Comparison of ENCODE assay signal across 9 cellular contexts in the genomic region with DNA sequence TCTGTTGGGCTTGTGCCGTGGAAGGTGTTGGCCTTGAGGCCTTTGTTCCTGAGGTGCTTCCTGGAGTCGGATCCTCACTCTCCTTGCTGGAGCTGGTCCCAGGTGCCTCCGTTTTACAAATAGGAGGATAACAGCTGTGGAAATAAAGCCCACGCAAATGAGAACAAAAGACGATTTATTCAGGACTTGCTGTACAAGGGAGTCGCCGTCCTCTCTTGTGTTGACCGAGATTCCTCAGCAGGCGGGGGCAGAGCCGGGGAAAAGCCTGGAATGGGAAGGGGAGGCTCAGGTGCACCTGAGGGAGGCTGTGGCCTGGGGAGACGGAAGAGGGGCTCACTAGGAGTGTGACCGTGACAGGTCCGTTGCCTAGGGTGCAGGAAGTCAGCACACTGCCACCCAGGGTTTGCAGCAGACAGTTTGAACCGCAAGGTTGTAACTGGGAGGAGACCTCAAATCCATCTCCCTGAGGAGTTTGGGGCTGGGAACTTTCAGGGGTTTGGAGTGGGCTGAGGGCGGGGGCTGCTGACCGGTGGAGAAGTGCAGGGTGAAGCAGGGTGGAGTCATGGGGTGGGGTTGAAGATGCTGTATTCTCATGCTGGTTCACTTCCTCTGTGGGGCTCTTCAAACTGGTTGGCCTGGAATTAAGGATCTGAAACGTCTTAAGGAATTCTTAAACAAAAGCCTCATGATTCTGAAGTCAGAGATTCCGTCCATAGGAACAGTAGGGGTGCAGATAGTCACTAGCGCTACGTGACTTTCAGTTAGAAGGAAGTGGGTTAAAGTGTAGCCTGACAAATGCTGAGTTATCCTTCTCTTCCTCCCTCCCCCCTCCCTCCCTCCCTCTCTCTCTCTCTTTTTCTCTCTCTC. TPM values are rescaled to one million over a fixed set of nuclear protein-coding genes. Genes with fewer than 3 reads are reported as not detected.
DNase-seq lines count a peak whose midpoint lies in the region; ATAC-seq and TF ChIP-seq lines count a peak whose summit lies in the region.
"Had no signal": no experiment of that assay in that cellular context is flagged by ENCODE, and none has a peak within 500 bp of the region (broad histone marks: within the 10 kb centered on the region; RNA-seq: fewer than 3 reads in every experiment).

No MANE protein-coding gene starts in this region.

- H3K27me3 ChIP-seq in A673 (replicated peaks; ENCODE audit: insufficient read depth, low read depth, low read length, poor library complexity) (no peaks in the 10 kb centered on the region), H9 (ENCODE audit: insufficient read depth, low read length) (no peaks in the 10 kb centered on the region), hepatocyte (no peaks in the 10 kb centered on the region)

- H3K36me3 ChIP-seq in A673 (ENCODE audit: insufficient read depth, low read length, poor library complexity, severe bottlenecking) = peaks cover 9% of the 10 kb centered on the region
- H3K36me3 ChIP-seq in hepatocyte (replicated peaks; ENCODE audit: insufficient read depth, low read depth) = no peaks in the 10 kb centered on the region

- H3K79me2 ChIP-seq in H9 (ENCODE audit: insufficient read depth, low read length) (no peaks in the 10 kb centered on the region; the same call in 1 of the 2 replicates), hepatocyte (peaks cover 23% of the 10 kb centered on the region)

- TF ChIP-seq CTCF in A673 (conservative IDR thresholded peaks at IDR 0.05; ENCODE audit: low read depth, low read length) (no peak), H9 (conservative IDR thresholded peaks at IDR 0.05) (no peak), hepatocyte (IDR thresholded peaks at IDR 0.05; ENCODE audit: poor library complexity) (no peak)

- POLR2A ChIA-PET in A673 (lab: Charles Lee; ENCODE audit: low non-redundant PET) = no interaction called here

- no peak overlapping the region for H3K4ac ChIP-seq in H9 (ENCODE audit: low read depth, low read length)

- no peak overlapping the region for H2BK12ac ChIP-seq in H9 (ENCODE audit: insufficient read length, low read depth, low read length)

- intact Hi-C loops in A673 (cut with micrococcal nuclease; ENCODE audit: unreplicated experiment) = no loop called here

- H3K14ac ChIP-seq in H9 (ENCODE audit: insufficient read depth, low read length) = no peak overlapping the region

- no peak overlapping the region for H3K9ac ChIP-seq in H9 (ENCODE audit: extremely low read depth, insufficient read length, low read length)

- H2BK120ac ChIP-seq in H9 (ENCODE audit: low read depth, low read length, poor library complexity, severe bottlenecking) = no peak overlapping the region

- H3K4me2 ChIP-seq in H9 (ENCODE audit: insufficient read depth, insufficient read length, low read length) = no peak overlapping the region
- no peak overlapping the region for H3K4me2 ChIP-seq in hepatocyte

- DNase-seq in A673 (ENCODE audit: low spot score) (no peak), H9 (no peak), UCSD-AML1 (lab: John Stamatoyannopoulos, UW; ENCODE audit: unreplicated experiment) (peak; percentile 24), hepatocyte (ENCODE audit: low spot score) (no peak), kidney glomerular epithelial cell (lab: John Stamatoyannopoulos, UW) (no peak), DMS114 treated with DMSO at 0.1 percent for 48 hours (lab: John Stamatoyannopoulos, UW; ENCODE audit: unreplicated experiment) (no peak)

- CTCF ChIA-PET in A673 (lab: Charles Lee) = no interaction called here

- no peak overlapping the region for H4K91ac ChIP-seq in H9 (ENCODE audit: insufficient read length, low read depth, low read length)

- H3K9me3 Mint-ChIP-seq in H9 = no peaks in the 10 kb centered on the region; a peak in 1 of 5 replicates

- H4K20me1 ChIP-seq in H9 (ENCODE audit: control insufficient read depth, insufficient read depth, insufficient read length) (no peaks in the 10 kb centered on the region), hepatocyte (ENCODE audit: insufficient read depth, poor library complexity, severe bottlenecking) (peaks cover 14% of the 10 kb centered on the region)

- H3K27ac ChIP-seq in A673 (ENCODE audit: low read depth, low read length, poor library complexity, severe bottlenecking) (peak overlapping the region; percentile 23), H9 (ENCODE audit: insufficient read length, low read depth, low read length) (no peak overlapping the region), hepatocyte (peak overlapping the region; percentile 16)

- ATAC-seq in HG03354 (IDR thresholded peaks at IDR 0.05; ENCODE audit: poor library complexity, severe bottlenecking, unreplicated experiment) (no peak), GM19452 (IDR thresholded peaks at IDR 0.05; ENCODE audit: unreplicated experiment) (no peak)

- peaks cover 1% of the 10 kb centered on the region for H3K27me3 Mint-ChIP-seq in H9 (ENCODE audit: low read depth)

- no peak overlapping the region for H3T11ph ChIP-seq in H9 (ENCODE audit: low read length)

- H2BK15ac ChIP-seq in H9 (ENCODE audit: low read depth, low read length) = no peak overlapping the region

- H2AFZ ChIP-seq in H9 (ENCODE audit: low read length) = no peak overlapping the region
- no peak overlapping the region for H2AFZ ChIP-seq in hepatocyte

- no peaks in the 10 kb centered on the region for H3K23me2 ChIP-seq in H9 (ENCODE audit: insufficient read length, low read depth, low read length, poor library complexity, severe bottlenecking)

- no peak overlapping the region for H4K8ac ChIP-seq in H9 (replicated peaks; ENCODE audit: insufficient read length, low read depth, low read length)

- no peak overlapping the region for H4K5ac ChIP-seq in H9 (ENCODE audit: insufficient read length, low read depth, low read length)

- H3K18ac ChIP-seq in H9 (ENCODE audit: insufficient read length, low read depth, low read length) = no peak overlapping the region

- no TSS peak for BruUV-seq in A673 (replicated peaks; lab: Mats Ljungman, UMichigan)

- peaks cover 23 to 29% of the 10 kb centered on the region in 2 experiments for H3K4me1 Mint-ChIP-seq in H9

- H2BK5ac ChIP-seq in H9 (ENCODE audit: insufficient read length, low read length) = no peak overlapping the region

- H2BK20ac ChIP-seq in H9 (ENCODE audit: low read depth, low read length, poor library complexity, severe bottlenecking) = no peak overlapping the region

- no CpG with 5 or more reads among the region's 20 CpGs for WGBS in H9 (ENCODE audit: extremely low coverage, insufficient read length, low lambda C conversion rate)
- 63% methylated on average over 20 of the region's 20 CpGs for WGBS in hepatocyte (ENCODE audit: low lambda C conversion rate, missing lambda C conversion rate)

- H3K36me3 Mint-ChIP-seq in H9 (ENCODE audit: insufficient read depth in 1 of 3, low read depth in 3 of 3) = peaks cover 5 to 11% (median 10%) of the 10 kb centered on the region in 3 experiments; a peak in 6 of 7 replicates

- H3K23ac ChIP-seq in H9 (ENCODE audit: insufficient read length, low read depth, low read length) = no peak overlapping the region

- no peaks in the 10 kb centered on the region for H3K79me1 ChIP-seq in H9 (ENCODE audit: insufficient read depth, low read depth, low read length, poor library complexity, severe bottlenecking)

- no peaks in the 10 kb centered on the region for H3K9me3 ChIP-seq in A673 (ENCODE audit: low read depth, low read length, poor library complexity, severe bottlenecking)
- no peaks in the 10 kb centered on the region for H3K9me3 ChIP-seq in H9 (ENCODE audit: control insufficient read depth, low read depth, low read length)
- H3K9me3 ChIP-seq in hepatocyte (ENCODE audit: low read depth) = no peaks in the 10 kb centered on the region

- H3K4me3 ChIP-seq in A673 (ENCODE audit: low read depth, low read length, poor library complexity, severe bottlenecking) = no peak overlapping the region
- no peak overlapping the region for H3K4me3 ChIP-seq in hepatocyte
- H3K4me3 ChIP-seq: lung had no signal

- H3K4me1 ChIP-seq in A673 (ENCODE audit: insufficient read depth, low read length, poor library complexity, severe bottlenecking) = no peaks in the 10 kb centered on the region
- H3K4me1 ChIP-seq in H9 (ENCODE audit: insufficient read depth, low read length) = peaks cover 3% of the 10 kb centered on the region; the same call in 1 of the 2 replicates
- H3K4me1 ChIP-seq in hepatocyte (ENCODE audit: insufficient read depth) = peaks cover 8% of the 10 kb centered on the region

- peak overlapping the region; percentile 32 to 78 (median 74); a peak in 5 of 7 replicates for H3K27ac Mint-ChIP-seq in H9

- H3K4me3 Mint-ChIP-seq in H9 = peak overlapping the region in 1 of 2 experiments; percentile 50; a peak in 1 of 5 replicates

- no peaks in the 10 kb centered on the region for H3K9me2 ChIP-seq in hepatocyte (replicated peaks; ENCODE audit: insufficient read depth)

- H2AK5ac ChIP-seq in H9 (ENCODE audit: insufficient read length, low read length) = no peak overlapping the region

- no peak overlapping the region for H3K56ac ChIP-seq in H9 (ENCODE audit: insufficient read length, low read depth, low read length)

RNA-seq across cellular contexts. Expression of a gene that starts 2.6 kb away (rescaled TPM):
- 44.1 and 55.9 TPM in 2 replicates for total RNA-seq in A673 (2021)
- total RNA-seq in H9 (2021) = 40.7 and 44.5 TPM in 2 replicates
- 24.1 and 30.4 TPM in 2 replicates for total RNA-seq in hepatocyte
- 116 and 120 TPM in 2 replicates for polyA plus RNA-seq in hepatocyte

RNA-seq across cellular contexts. Expression of a gene that starts 10.7 kb away (rescaled TPM):
- 72.5 and 86.4 TPM in 2 replicates for total RNA-seq in A673 (2021)
- 73.3 and 76.7 TPM in 2 replicates for total RNA-seq in H9 (2021)
- 20.8 and 24.1 TPM in 2 replicates for total RNA-seq in hepatocyte
- 32.0 and 40.9 TPM in 2 replicates for polyA plus RNA-seq in hepatocyte

RNA-seq across cellular contexts. Expression of a gene that starts 59.8 kb away (rescaled TPM):
- 114 and 116 TPM in 2 replicates for total RNA-seq in A673 (2021)
- 109 and 117 TPM in 2 replicates for total RNA-seq in H9 (2021)
- 80.3 and 103 TPM in 2 replicates for total RNA-seq in hepatocyte
- polyA plus RNA-seq in hepatocyte = 185 and 192 TPM in 2 replicates
